15 cellular contexts compared by ENCODE assay signal in genomic region chr16:56349086-56349415, GRCh38.
DNase-seq lines count a peak whose midpoint lies in the region; ATAC-seq, FAIRE-seq and TF ChIP-seq lines count a peak whose summit lies in the region.
"Had no signal": no experiment of that assay in that cellular context is flagged by ENCODE, and none has a peak within 500 bp of the region (broad histone marks: within the 10 kb centered on the region; RNA-seq: fewer than 3 reads in every experiment).

No MANE protein-coding gene starts in this region.

- no peak overlapping the region for H2BK5ac ChIP-seq in H1 (ENCODE audit: low read depth, low read length)

- no peak overlapping the region for H2BK15ac ChIP-seq in H1 (ENCODE audit: low read length)

- no peaks in the 10 kb centered on the region for H3K9me3 Mint-ChIP-seq in GM23338
- H3K9me3 Mint-ChIP-seq: CD4-positive, CD25-positive, alpha-beta regulatory T cell had no signal

- H4K5ac ChIP-seq in H1 (ENCODE audit: insufficient read length, low read depth, low read length): no peak overlapping the region

- H3K79me2 ChIP-seq in GM23338 (replicated peaks; ENCODE audit: insufficient read depth): no peaks in the 10 kb centered on the region
- H3K79me2 ChIP-seq in H1 (ENCODE audit: control insufficient read depth in 1 of 2, insufficient read depth in 2 of 2, low read length in 2 of 2): no peaks in the 10 kb centered on the region
- H3K79me2 ChIP-seq in osteoblast (ENCODE audit: insufficient read depth, low read length): no peaks in the 10 kb centered on the region

- H2BK12ac ChIP-seq in H1 (ENCODE audit: low read depth, low read length): no peak overlapping the region

- CTCF ChIA-PET in H1 (lab: Charles Lee; ENCODE audit: partially characterized antibody): interaction anchor here (0.7 to 2.6 kb wide), 9 partner anchors 8 to 441 kb away, joined by 3 to 8 read pairs (median 5); no protein-coding TSS in a partner anchor

- H3K27ac ChIP-seq in GM23338 (ENCODE audit: low read depth) (no peak overlapping the region), WERI-Rb-1 (no peak overlapping the region), H1 (ENCODE audit: low read depth, low read length) (no peak overlapping the region), osteoblast (ENCODE audit: low read depth, low read length) (no peak overlapping the region), SJCRH30 (no peak overlapping the region)
- H3K27ac ChIP-seq: Peyer's patch had no signal

- H3K9me3 ChIP-seq in WERI-Rb-1 (ENCODE audit: severe bottlenecking) (no peaks in the 10 kb centered on the region), H1 (ENCODE audit: insufficient read depth in 2 of 2, low read depth in 1 of 2, low read length in 1 of 2) (no peaks in the 10 kb centered on the region), osteoblast (ENCODE audit: low read depth, low read length) (no peaks in the 10 kb centered on the region), SJCRH30 (replicated peaks) (no peaks in the 10 kb centered on the region)
- H3K9me3 ChIP-seq: Caco-2, Peyer's patch had no signal

- H3K56ac ChIP-seq in H1 (replicated peaks; ENCODE audit: insufficient read length, low read depth, low read length): no peak overlapping the region

- H3K27me3 Mint-ChIP-seq in GM23338 (ENCODE audit: insufficient read depth, low read depth, poor library complexity): peaks cover 14% of the 10 kb centered on the region
- H3K27me3 Mint-ChIP-seq: CD4-positive, CD25-positive, alpha-beta regulatory T cell had no signal

- H4K91ac ChIP-seq in H1 (replicated peaks; ENCODE audit: insufficient read length, low read length): no peak overlapping the region

- H2BK20ac ChIP-seq in H1 (ENCODE audit: low read length): no peak overlapping the region

- H3K27ac Mint-ChIP-seq in GM23338: no peak overlapping the region
- H3K27ac Mint-ChIP-seq: B cell had no signal

- no peaks in the 10 kb centered on the region for H3K9me2 ChIP-seq in GM23338 (ENCODE audit: insufficient read depth)

- no peak overlapping the region for H3K23ac ChIP-seq in H1 (ENCODE audit: insufficient read length)

- no peak overlapping the region for H2AK5ac ChIP-seq in H1 (ENCODE audit: low read depth, low read length)

- H3K4me1 ChIP-seq in GM23338 (ENCODE audit: insufficient read depth) (no peaks in the 10 kb centered on the region), H1 (replicated peaks in 1 of 4; ENCODE audit: control insufficient read depth in 3 of 4, insufficient read depth in 4 of 4, low read length in 3 of 4) (0 out of 7 replicates have a peak, but pooled peaks cover 0 to 3% (median 0%) of the 10 kb centered on the region in 4 experiments), osteoblast (ENCODE audit: insufficient read depth, low read length) (no peaks in the 10 kb centered on the region), SJCRH30 (no peaks in the 10 kb centered on the region)
- H3K4me1 ChIP-seq: Caco-2, Peyer's patch had no signal

- H3K4ac ChIP-seq in H1 (replicated peaks; ENCODE audit: insufficient read length, low read depth, low read length): no peak overlapping the region

- H2BK120ac ChIP-seq in H1 (replicated peaks; ENCODE audit: low read depth, low read length): no peak overlapping the region

- ATAC-seq in GM23338 (peak; percentile 23), HG03460 (IDR thresholded peaks at IDR 0.05; ENCODE audit: unreplicated experiment) (no peak)
- ATAC-seq: Right ventricle myocardium inferior had no signal

- no peak for TF ChIP-seq EP300 in H1 (IDR thresholded peaks at IDR 0.05; ENCODE audit: borderline replicate concordance in 1 of 2, low read depth in 2 of 2, low read length in 2 of 2)

- TF ChIP-seq POLR2A in H1 (IDR thresholded peaks at IDR 0.05; ENCODE audit: control extremely low read depth in 1 of 2, low read depth in 2 of 2, low read length in 2 of 2): no peak

- DNase-seq in GM23338 (ENCODE audit: low spot score) (no peak), WERI-Rb-1 (no peak), H1 (ENCODE audit: low read depth in 1 of 2, low spot score in 2 of 2) (no peak), osteoblast (ENCODE audit: insufficient read length, low spot score, missing footprints) (peak; percentile 84), activated gamma-delta T cell (lab: John Stamatoyannopoulos, UW) (no peak), SJCRH30 (no peak)
- DNase-seq: Caco-2; CD4-positive, CD25-positive, alpha-beta regulatory T cell; NCI-H187; NCI-H226; NCI-H524 treated with DMSO at 0.1 percent for 48 hours; Peyer's patch had no signal

- no peak overlapping the region for H4K8ac ChIP-seq in H1 (ENCODE audit: extremely low read depth, insufficient read depth, low read length)

- 90% methylated on average over 2 of the region's 2 CpGs; no CpG with 5 or more reads in 1 of the 2 experiments for WGBS in H1 (ENCODE audit: extremely low coverage in 1 of 2, insufficient coverage in 1 of 2, insufficient read length in 1 of 2, insufficient replicate concordance in 2 of 2, low coverage in 1 of 2, low lambda C conversion rate in 2 of 2, missing lambda C conversion rate in 1 of 2), 2 experiments

- H3K4me3 ChIP-seq in GM23338: no peak overlapping the region
- H3K4me3 ChIP-seq in WERI-Rb-1 (ENCODE audit: low read depth, low read length): no peak overlapping the region
- H3K4me3 ChIP-seq in H1 (ENCODE audit: extremely low read depth in 1 of 4, insufficient read depth in 2 of 4, low read depth in 3 of 4, low read length in 4 of 4): no peak overlapping the region
- H3K4me3 ChIP-seq in osteoblast (ENCODE audit: insufficient read depth, low read length): no peak overlapping the region
- H3K4me3 ChIP-seq in SJCRH30: no peak overlapping the region
- H3K4me3 ChIP-seq: Peyer's patch had no signal

- H3F3A ChIP-seq in GM23338 (replicated peaks; ENCODE audit: low read depth): no peaks in the 10 kb centered on the region

- H4K20me1 ChIP-seq in GM23338 (replicated peaks; ENCODE audit: insufficient read depth): no peaks in the 10 kb centered on the region
- peaks cover 0 to 2% of the 10 kb centered on the region in 2 experiments for H4K20me1 ChIP-seq in H1 (replicated peaks in 1 of 2; ENCODE audit: control insufficient read depth in 1 of 2, insufficient read depth in 2 of 2, low read length in 2 of 2)
- H4K20me1 ChIP-seq in osteoblast (ENCODE audit: insufficient read depth, low read length): no peaks in the 10 kb centered on the region

- no peaks in the 10 kb centered on the region; the same call in 1 of the 2 replicates for H3K79me1 ChIP-seq in H1 (ENCODE audit: low read depth, low read length)

- peak in 1 of 2 experiments; percentile 2; a peak in 1 of 4 replicates for TF ChIP-seq RAD21 in H1 (IDR thresholded peaks at IDR 0.05 in 1 of 2, conservative IDR thresholded peaks at IDR 0.05 in 1 of 2; ENCODE audit: low read depth in 2 of 2, low read length in 2 of 2)

- POLR2A ChIA-PET in H1 (lab: Charles Lee; ENCODE audit: partially characterized antibody): interaction anchor here (1.3 to 1.8 kb wide), 2 partner anchors 8 to 31 kb away, joined by 3 to 5 read pairs; no protein-coding TSS in a partner anchor

- H2AFZ ChIP-seq in GM23338 (no peak overlapping the region), H1 (ENCODE audit: low read length) (no peak overlapping the region), osteoblast (ENCODE audit: low read length) (no peak overlapping the region)

- H3K9ac ChIP-seq in H1 (replicated peaks in 1 of 4; ENCODE audit: extremely low read depth in 1 of 4, low read depth in 3 of 4, low read length in 3 of 4): no peak overlapping the region

- no peaks in the 10 kb centered on the region; the same call in 2 of the 3 replicates for H3K4me1 Mint-ChIP-seq in GM23338
- H3K4me1 Mint-ChIP-seq: B cell; CD4-positive, CD25-positive, alpha-beta regulatory T cell had no signal

- H3K27me3 ChIP-seq in GM23338 (ENCODE audit: insufficient read depth): no peaks in the 10 kb centered on the region
- H3K27me3 ChIP-seq in WERI-Rb-1 (ENCODE audit: insufficient read depth, low read depth, severe bottlenecking): no peaks in the 10 kb centered on the region
- no peaks in the 10 kb centered on the region for H3K27me3 ChIP-seq in H1 (replicated peaks in 1 of 4; ENCODE audit: control insufficient read depth in 3 of 4, extremely low read depth in 1 of 4, insufficient read depth in 3 of 4, low read length in 3 of 4)
- no peaks in the 10 kb centered on the region for H3K27me3 ChIP-seq in osteoblast (ENCODE audit: insufficient read depth, low read length)
- H3K27me3 ChIP-seq in SJCRH30: no peaks in the 10 kb centered on the region
- H3K27me3 ChIP-seq: Peyer's patch had no signal

- H3K36me3 ChIP-seq in GM23338 (ENCODE audit: insufficient read depth) (no peaks in the 10 kb centered on the region), WERI-Rb-1 (peaks cover under 1% of the 10 kb centered on the region; the same call in 1 of the 2 replicates), H1 (ENCODE audit: control insufficient read depth in 2 of 4, insufficient read depth in 4 of 4, low read length in 3 of 4) (no peaks in the 10 kb centered on the region), osteoblast (ENCODE audit: insufficient read depth, low read length) (no peaks in the 10 kb centered on the region), SJCRH30 (no peaks in the 10 kb centered on the region)
- H3K36me3 ChIP-seq: Peyer's patch had no signal

- H3K4me2 ChIP-seq in GM23338 (no peak overlapping the region), H1 (ENCODE audit: insufficient read depth in 1 of 2, low read depth in 2 of 2, low read length in 2 of 2) (no peak overlapping the region), osteoblast (ENCODE audit: insufficient read depth, low read length) (no peak overlapping the region)

- H3K36me3 Mint-ChIP-seq in GM23338 (ENCODE audit: low read depth): no peaks in the 10 kb centered on the region; the same call in 1 of the 3 replicates
- H3K36me3 Mint-ChIP-seq: CD4-positive, CD25-positive, alpha-beta regulatory T cell had no signal

- H3K4me3 Mint-ChIP-seq in GM23338: no peak overlapping the region
- H3K4me3 Mint-ChIP-seq: B cell; CD4-positive, CD25-positive, alpha-beta regulatory T cell had no signal

- FAIRE-seq in H1 (lab: Jason Lieb, UNC): no peak

- 0 out of 4 replicates have a peak, but pooled peaks of 1 of the 2 experiments have one; percentile 15 for TF ChIP-seq CTCF in GM23338 (conservative IDR thresholded peaks at IDR 0.05; ENCODE audit: low read depth in 2 of 2)
- peak; percentile 33; the same call in 1 of the 2 replicates for TF ChIP-seq CTCF in WERI-Rb-1 (IDR thresholded peaks at IDR 0.05; ENCODE audit: low read depth, low read length)
- peak in 2 of 3 experiments; percentile 26; a peak in 2 of 4 replicates for TF ChIP-seq CTCF in H1 (IDR thresholded peaks at IDR 0.05; ENCODE audit: control extremely low read depth in 1 of 3, insufficient read depth in 1 of 3, low read depth in 1 of 3, low read length in 3 of 3)
- no peak for TF ChIP-seq CTCF in osteoblast (IDR thresholded peaks at IDR 0.05; ENCODE audit: extremely low read depth, low read depth, low read length)

- no peak overlapping the region for H3K18ac ChIP-seq in H1 (ENCODE audit: extremely low read depth, low read length)

- no peaks in the 10 kb centered on the region for H3K23me2 ChIP-seq in H1 (ENCODE audit: low read depth, low read length)

- H3K14ac ChIP-seq in H1 (ENCODE audit: insufficient read length): no peak overlapping the region

TF ChIP-seq in H1, 55 proteins besides CTCF, POLR2A, EP300 and RAD21 (continues in another document):
- TF ChIP-seq ASH2L (IDR thresholded peaks at IDR 0.05; ENCODE audit: low read length) (no peak), EZH2 (IDR thresholded peaks at IDR 0.05; ENCODE audit: low read depth, low read length, severe bottlenecking) (no peak), TCF12 (IDR thresholded peaks at IDR 0.05; ENCODE audit: low read depth, low read length) (no peak), JUND (IDR thresholded peaks at IDR 0.05; ENCODE audit: low read length) (no peak)
